In the genomic region with DNA sequence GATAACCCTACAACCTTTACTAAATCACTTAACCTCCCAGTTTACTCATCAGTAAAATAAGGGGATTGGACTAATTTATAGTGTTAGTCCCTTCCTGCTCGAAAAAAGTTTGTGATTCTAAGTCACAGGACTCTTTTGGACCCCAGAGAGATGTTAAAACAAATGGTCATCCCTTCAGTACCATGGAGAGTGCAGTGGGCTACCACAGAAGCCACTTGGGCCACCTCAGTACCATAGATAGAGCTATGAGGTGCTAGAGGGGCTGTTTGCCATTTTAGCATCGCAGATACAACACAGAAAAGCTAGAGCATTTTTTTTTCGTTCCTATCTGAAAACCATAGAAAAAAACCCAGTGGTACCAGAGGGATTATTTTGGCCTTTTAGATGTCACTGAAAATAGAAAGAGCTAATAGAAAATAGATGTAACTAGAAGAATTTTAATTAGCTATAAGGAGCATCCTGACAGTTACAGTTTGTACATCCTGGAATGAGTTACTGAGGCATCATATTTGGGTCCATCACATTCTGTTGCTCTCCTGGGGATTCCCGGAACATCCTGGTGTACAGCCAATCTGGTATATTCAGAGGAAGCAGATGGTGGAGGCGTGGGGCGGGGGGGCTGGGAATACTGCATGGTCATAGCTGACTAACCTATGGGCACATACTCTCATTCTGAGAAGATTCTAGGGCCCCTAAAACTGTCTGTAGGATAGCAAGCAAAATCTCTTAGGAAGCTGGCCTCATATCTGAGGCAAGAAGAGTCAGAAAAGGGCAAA, we compare ENCODE assay signal across 7 cellular contexts. TPM values are rescaled to one million over a fixed set of nuclear protein-coding genes. Genes with fewer than 3 reads are reported as not detected.
DNase-seq lines count a peak whose midpoint lies in the region; TF ChIP-seq lines count a peak whose summit lies in the region.
"Had no signal": no experiment of that assay in that cellular context is flagged by ENCODE, and none has a peak within 500 bp of the region (broad histone marks: within the 10 kb centered on the region; RNA-seq: fewer than 3 reads in every experiment).

No MANE protein-coding gene starts in this region.

- no peak for TF ChIP-seq EP300 in esophagus muscularis mucosa (IDR thresholded peaks at IDR 0.05)

- no peak overlapping the region for H3K4me3 ChIP-seq in esophagus muscularis mucosa
- no peak overlapping the region for H3K4me3 ChIP-seq in subcutaneous abdominal adipose tissue (ENCODE audit: low read depth in 1 of 5, low read length in 5 of 5)
- H3K4me3 ChIP-seq in brain microvascular endothelial cell (ENCODE audit: low read depth, low read length) = no peak overlapping the region

- TF ChIP-seq CTCF in esophagus muscularis mucosa (IDR thresholded peaks at IDR 0.05) (no peak), brain microvascular endothelial cell (IDR thresholded peaks at IDR 0.05; ENCODE audit: low read depth, low read length, missing control alignments) (no peak)

- WGBS in esophagus muscularis mucosa = 44% methylated on average over 6 of the region's 6 CpGs

- DNase-seq in NCI-H226 (peak; percentile 30), esophagus muscularis mucosa (ENCODE audit: extremely low spot score) (no peak), brain microvascular endothelial cell (no peak), SKM-1 (lab: John Stamatoyannopoulos, UW; ENCODE audit: unreplicated experiment) (no peak)
- DNase-seq: kidney glomerular epithelial cell, NCI-H1417 treated with DMSO at 0.1 percent for 48 hours had no signal

- H3K9ac ChIP-seq in subcutaneous abdominal adipose tissue (ENCODE audit: low read length in 5 of 5) = no peak overlapping the region

- peaks cover 27 to 79% (median 69%) of the 10 kb centered on the region in 4 donors for H3K4me1 ChIP-seq in esophagus muscularis mucosa
- peaks cover 4 to 45% (median 35%) of the 10 kb centered on the region in 5 donors for H3K4me1 ChIP-seq in subcutaneous abdominal adipose tissue (ENCODE audit: control insufficient read depth in 5 of 5, insufficient read depth in 5 of 5, low read length in 5 of 5)

- H3K36me3 ChIP-seq in esophagus muscularis mucosa = peaks cover 19 to 28% (median 27%) of the 10 kb centered on the region in 4 donors
- H3K36me3 ChIP-seq in subcutaneous abdominal adipose tissue (ENCODE audit: control insufficient read depth in 5 of 5, insufficient read depth in 5 of 5, low read length in 5 of 5) = peaks cover 0 to 25% (median 17%) of the 10 kb centered on the region in 5 donors
- no peaks in the 10 kb centered on the region for H3K36me3 ChIP-seq in brain microvascular endothelial cell (replicated peaks)

- TF ChIP-seq POLR2A in esophagus muscularis mucosa (IDR thresholded peaks at IDR 0.05; ENCODE audit: low read depth) = no peak

- H3K9me3 ChIP-seq in esophagus muscularis mucosa (no peaks in the 10 kb centered on the region), subcutaneous abdominal adipose tissue (ENCODE audit: control insufficient read depth in 5 of 5, low read length in 5 of 5) (no peaks in the 10 kb centered on the region)

- H3K27ac ChIP-seq in esophagus muscularis mucosa (replicated peaks in 1 of 4) (peak overlapping the region; percentile 97 to 98 (median 97)), subcutaneous abdominal adipose tissue (ENCODE audit: low read depth, low read length) (peak overlapping the region; percentile 87), brain microvascular endothelial cell (no peak overlapping the region)

- in situ Hi-C loops in brain microvascular endothelial cell (cut with HindIII; ENCODE audit: low pct_ligation_motif_present, low sequenced_read_pairs) = no loop called here

- intact Hi-C loops in esophagus muscularis mucosa (cut with DNase I) = loop anchor here (10.0 kb wide), 1 partner anchor 169 kb away; a partner anchor contains a TSS

- no peaks in the 10 kb centered on the region for H3K27me3 ChIP-seq in esophagus muscularis mucosa
- no peaks in the 10 kb centered on the region for H3K27me3 ChIP-seq in subcutaneous abdominal adipose tissue (ENCODE audit: control insufficient read depth in 5 of 5, insufficient read depth in 4 of 5, low read length in 5 of 5)
- no peaks in the 10 kb centered on the region for H3K27me3 ChIP-seq in brain microvascular endothelial cell (replicated peaks)

RNA-seq across cellular contexts. Expression of a gene that starts 2.8 kb away (rescaled TPM):
- 100 to 1,000 TPM in 2 of 4 donors, 10 to 100 TPM in 2; 64.4 to 116 (median 94.3) TPM for total RNA-seq in esophagus muscularis mucosa

RNA-seq across cellular contexts. Expression of a gene that starts 5.2 kb away (rescaled TPM):
- total RNA-seq in esophagus muscularis mucosa = under 1 TPM in 1 of 4 donors, not detected in 3; 0.23 TPM

RNA-seq across cellular contexts. Expression of a gene that starts 25.5 kb away (rescaled TPM):
- 10 to 100 TPM; 19.4 to 47.3 (median 27.0) TPM for total RNA-seq in esophagus muscularis mucosa

RNA-seq across cellular contexts. Expression of a gene that starts 38.0 kb away (rescaled TPM):
- total RNA-seq in esophagus muscularis mucosa = not detected

RNA-seq across cellular contexts. Expression of a gene that starts 53.5 kb away (rescaled TPM):
- total RNA-seq in esophagus muscularis mucosa = not detected
